In genomic region chr9:21413089-21414023, GRCh38 we compare ENCODE assay signal across 10 cellular contexts. TPM values are rescaled to one million over a fixed set of nuclear protein-coding genes. Genes with fewer than 3 reads are reported as not detected.
DNase-seq lines count a peak whose midpoint lies in the region; ATAC-seq and TF ChIP-seq lines count a peak whose summit lies in the region.
"Had no signal": no experiment of that assay in that cellular context is flagged by ENCODE, and none has a peak within 500 bp of the region (broad histone marks: within the 10 kb centered on the region; RNA-seq: fewer than 3 reads in every experiment).

No MANE protein-coding gene starts in this region.

- no peak overlapping the region for H3K27ac Mint-ChIP-seq in CD8-positive, alpha-beta T cell
- no peak overlapping the region for H3K27ac Mint-ChIP-seq in T-cell

- H3K27ac ChIP-seq in CD8-positive, alpha-beta T cell (ENCODE audit: low read depth, low read length), result no peak overlapping the region
- no peak overlapping the region for H3K27ac ChIP-seq in lower lobe of right lung
- H3K27ac ChIP-seq: HL-60, tibial artery had no signal

- H3K27me3 ChIP-seq in CD8-positive, alpha-beta T cell (ENCODE audit: insufficient read depth, low read length), result no peaks in the 10 kb centered on the region
- no peaks in the 10 kb centered on the region for H3K27me3 ChIP-seq in lower lobe of right lung (ENCODE audit: low read depth)
- H3K27me3 ChIP-seq: tibial artery had no signal

- H3K4me1 ChIP-seq in CD8-positive, alpha-beta T cell (ENCODE audit: insufficient read depth, low read length), result peaks cover 7% of the 10 kb centered on the region
- H3K4me1 ChIP-seq in lower lobe of right lung, result no peaks in the 10 kb centered on the region
- H3K4me1 ChIP-seq: tibial artery had no signal

- ATAC-seq in CD8-positive, alpha-beta T cell, result peak; percentile 52
- peak; percentile 58 for ATAC-seq in GM21367 (IDR thresholded peaks at IDR 0.05; ENCODE audit: unreplicated experiment)
- peak; percentile 43 to 85 (median 68) for ATAC-seq in T-cell (replicated peaks in 1 of 4)
- ATAC-seq in lower lobe of right lung, result peak; percentile 68 to 70
- no peak for ATAC-seq in HG02610 (IDR thresholded peaks at IDR 0.05; ENCODE audit: unreplicated experiment)
- no peak for ATAC-seq in GM19324 (IDR thresholded peaks at IDR 0.05; ENCODE audit: low FRiP score, unreplicated experiment)
- ATAC-seq in omental fat pad (ENCODE audit: low FRiP score), result no peak

- POLR2A ChIA-PET in CD8-positive, alpha-beta T cell (lab: Charles Lee), result no interaction called here
- POLR2A ChIA-PET in T-cell (lab: Charles Lee), result no interaction called here

- peaks cover 8% of the 10 kb centered on the region for H3K4me1 Mint-ChIP-seq in CD8-positive, alpha-beta T cell (ENCODE audit: low read depth)
- peaks cover 0 to 10% (median 7%) of the 10 kb centered on the region in 3 donors for H3K4me1 Mint-ChIP-seq in T-cell

- no peaks in the 10 kb centered on the region for H3K36me3 ChIP-seq in CD8-positive, alpha-beta T cell (ENCODE audit: insufficient read depth, low read length)
- H3K36me3 ChIP-seq in lower lobe of right lung, result no peaks in the 10 kb centered on the region
- H3K36me3 ChIP-seq: tibial artery had no signal

- H3K36me3 Mint-ChIP-seq in CD8-positive, alpha-beta T cell, result no peaks in the 10 kb centered on the region
- no peaks in the 10 kb centered on the region for H3K36me3 Mint-ChIP-seq in T-cell

- H3K27me3 Mint-ChIP-seq in CD8-positive, alpha-beta T cell (ENCODE audit: low read depth), result peaks cover 9% of the 10 kb centered on the region
- peaks cover 11 to 16% of the 10 kb centered on the region in 2 donors for H3K27me3 Mint-ChIP-seq in T-cell

- no peak for TF ChIP-seq CTCF in CD8-positive, alpha-beta T cell (IDR thresholded peaks at IDR 0.05)
- TF ChIP-seq CTCF in lower lobe of right lung (IDR thresholded peaks at IDR 0.05), result peak; percentile 25
- TF ChIP-seq CTCF in omental fat pad (IDR thresholded peaks at IDR 0.05), result no peak

- H3K4me3 ChIP-seq in CD8-positive, alpha-beta T cell (ENCODE audit: low read depth, low read length), result no peak overlapping the region
- H3K4me3 ChIP-seq in lower lobe of right lung, result no peak overlapping the region
- H3K4me3 ChIP-seq: tibial artery had no signal

- CTCF ChIA-PET in CD8-positive, alpha-beta T cell (lab: Charles Lee), result interaction anchor here (0.5 to 2.1 kb wide), 2 partner anchors 13 to 95 kb away, joined by 3 to 4 read pairs; no protein-coding TSS in a partner anchor
- CTCF ChIA-PET in T-cell (lab: Charles Lee), result interaction anchor here in 1 of 2 donors (1.4 kb wide), 1 partner anchor 88 kb away, joined by 3 read pairs; no protein-coding TSS in a partner anchor

- no peak overlapping the region for H3K4me3 Mint-ChIP-seq in CD8-positive, alpha-beta T cell
- H3K4me3 Mint-ChIP-seq in T-cell, result no peak overlapping the region

- peak in 1 of 7 experiments; percentile 4 for DNase-seq in CD8-positive, alpha-beta T cell
- DNase-seq in T-cell (peak in 4 of 34 experiments; percentile 0 to 16 (median 12)), lower lobe of right lung (no peak), GDM1 (lab: John Stamatoyannopoulos, UW) (no peak), omental fat pad (ENCODE audit: low spot score) (no peak)
- DNase-seq: tibial artery had no signal

- H3K9me3 ChIP-seq in CD8-positive, alpha-beta T cell (ENCODE audit: low read length), result no peaks in the 10 kb centered on the region
- no peaks in the 10 kb centered on the region for H3K9me3 ChIP-seq in lower lobe of right lung
- H3K9me3 ChIP-seq: tibial artery had no signal

- no peaks in the 10 kb centered on the region for H3K9me3 Mint-ChIP-seq in CD8-positive, alpha-beta T cell
- H3K9me3 Mint-ChIP-seq in T-cell, result no peaks in the 10 kb centered on the region

- intact Hi-C loops in CD8-positive, alpha-beta T cell (cut with DNase I, micrococcal nuclease), result no loop called here
- intact Hi-C loops in lower lobe of right lung (cut with DNase I), result no loop called here

RNA-seq across cellular contexts. Expression of gene IFNA8, which starts 4.4 kb away (rescaled TPM):
- not detected for total RNA-seq in CD8-positive, alpha-beta T cell
- total RNA-seq in T-cell (not detected), lower lobe of right lung (not detected), omental fat pad (not detected)

RNA-seq across cellular contexts. Expression of gene IFNA1, which starts 26.9 kb away (rescaled TPM):
- not detected for total RNA-seq in CD8-positive, alpha-beta T cell
- total RNA-seq in T-cell (not detected), lower lobe of right lung (0.62 TPM), omental fat pad (not detected)

RNA-seq across cellular contexts. Expression of gene IFNA2, which starts 28.2 kb away (rescaled TPM):
- total RNA-seq in CD8-positive, alpha-beta T cell, result not detected
- not detected for total RNA-seq in T-cell
- not detected for total RNA-seq in lower lobe of right lung
- under 1 TPM in 1 of 4 donors, not detected in 3; 0.75 TPM for total RNA-seq in omental fat pad

RNA-seq across cellular contexts. Expression of gene IFNA13, which starts 45.5 kb away (rescaled TPM):
- total RNA-seq in CD8-positive, alpha-beta T cell, result not detected
- total RNA-seq in T-cell, result not detected
- 1.1 TPM for total RNA-seq in lower lobe of right lung
- total RNA-seq in omental fat pad, result not detected

Comparison
In these comparisons a context has a peak if more than half of its experiments do, and no peak if none do; other contexts are left out.
1. ATAC-seq: peak in CD8-positive, alpha-beta T cell (single experiment), GM21367 (single experiment), T-cell (4 of 4) and lower lobe of right lung (2 of 2); none in HG02610 (single experiment), GM19324 (single experiment) and omental fat pad (single experiment).